In genomic region chrX:8743126-8743732, GRCh38 we compare ENCODE assay signal across 9 cellular contexts. TPM values are rescaled to one million over a fixed set of nuclear protein-coding genes. Genes with fewer than 3 reads are reported as not detected.
A peak's percentile ranks its signal among the peaks of the same experiment; 100 is the strongest.
DNase-seq lines count a peak whose midpoint lies in the region; ATAC-seq and TF ChIP-seq lines count a peak whose summit lies in the region.
"Had no signal": no experiment of that assay in that cellular context is flagged by ENCODE, and none has a peak within 500 bp of the region (broad histone marks: within the 10 kb centered on the region; RNA-seq: fewer than 3 reads in every experiment).

No MANE protein-coding gene starts in this region.

- H3K9me3 Mint-ChIP-seq in naive thymus-derived CD8-positive, alpha-beta T cell = no peaks in the 10 kb centered on the region

- ATAC-seq in naive thymus-derived CD8-positive, alpha-beta T cell = no peak
- no peak for ATAC-seq in HG03378 (IDR thresholded peaks at IDR 0.05; ENCODE audit: unreplicated experiment)

- H3K27me3 ChIP-seq in colonic mucosa (no peaks in the 10 kb centered on the region), thyroid gland (no peaks in the 10 kb centered on the region)

- intact Hi-C loops in colonic mucosa (cut with DNase I) (loop anchor here (2.0 to 10.0 kb wide), 2 partner anchors 74 to 962 kb away; no protein-coding TSS in a partner anchor), thyroid gland (cut with DNase I) (no loop called here)

- in situ Hi-C loops in KBM-7 (cut with MboI; ENCODE audit: low pct_unique_long_range_greater_than_20kb, low sequenced_read_pairs) = no loop called here

- H3K27ac ChIP-seq in colonic mucosa = no peak overlapping the region
- no peak overlapping the region for H3K27ac ChIP-seq in thyroid gland

- H3K4me3 ChIP-seq in colonic mucosa (no peak overlapping the region), thyroid gland (replicated peaks in 1 of 3) (no peak overlapping the region)

- H3K4me3 Mint-ChIP-seq in naive thymus-derived CD8-positive, alpha-beta T cell = no peak overlapping the region

- H3K9me3 ChIP-seq in colonic mucosa = no peaks in the 10 kb centered on the region
- no peaks in the 10 kb centered on the region for H3K9me3 ChIP-seq in thyroid gland

- DNase-seq in NCI-H526 (lab: John Stamatoyannopoulos, UW) = peak; percentile 33 to 67
- no peak for DNase-seq in NCI-H526 treated with DMSO at 0.1 percent for 48 hours (lab: John Stamatoyannopoulos, UW)
- DNase-seq in KBM-7 = peak; percentile 65
- peak; percentile 28 for DNase-seq in activated CD4-positive, alpha-beta T cell treated with anti-CD3 and anti-CD28 coated beads for 1 hour
- peak; percentile 68 for DNase-seq in colonic mucosa
- DNase-seq in naive thymus-derived CD8-positive, alpha-beta T cell = peak; percentile 13 to 75 (median 52)
- peak; percentile 38 to 45 for DNase-seq in thyroid gland

- TF ChIP-seq CTCF in colonic mucosa (IDR thresholded peaks at IDR 0.05) (peak; percentile 75), thyroid gland (IDR thresholded peaks at IDR 0.05) (peak; percentile 12 to 59 (median 46))

- H3K27me3 Mint-ChIP-seq in naive thymus-derived CD8-positive, alpha-beta T cell = peaks cover 0 to 18% (median 5%) of the 10 kb centered on the region in 5 donors

- H3K36me3 ChIP-seq in colonic mucosa = no peaks in the 10 kb centered on the region
- no peaks in the 10 kb centered on the region for H3K36me3 ChIP-seq in thyroid gland

- no peaks in the 10 kb centered on the region for H3K4me1 Mint-ChIP-seq in naive thymus-derived CD8-positive, alpha-beta T cell

- no peak for TF ChIP-seq POLR2A in thyroid gland (IDR thresholded peaks at IDR 0.05)

- H3K9ac ChIP-seq in colonic mucosa (ENCODE audit: low read depth in 2 of 2, low read length in 2 of 2) = no peak overlapping the region

- POLR2A ChIA-PET in naive thymus-derived CD8-positive, alpha-beta T cell (lab: Charles Lee) = no interaction called here

- H3K4me1 ChIP-seq in colonic mucosa (no peaks in the 10 kb centered on the region), thyroid gland (no peaks in the 10 kb centered on the region)

- no peaks in the 10 kb centered on the region for H3K36me3 Mint-ChIP-seq in naive thymus-derived CD8-positive, alpha-beta T cell

- WGBS in thyroid gland, 2 donors = 71 to 77% methylated on average over 11 of the region's 11 CpGs

- H3K27ac Mint-ChIP-seq in naive thymus-derived CD8-positive, alpha-beta T cell = no peak overlapping the region

RNA-seq across cellular contexts. Expression of gene ANOS1, which starts 11.3 kb away (rescaled TPM):
- total RNA-seq in colonic mucosa (under 1 TPM; 0.24 to 0.52 TPM), thyroid gland (10 to 100 TPM; 19.3 to 57.3 (median 32.0) TPM)
- not detected for total RNA-seq in naive thymus-derived CD8-positive, alpha-beta T cell
- polyA plus RNA-seq in naive thymus-derived CD8-positive, alpha-beta T cell = not detected

RNA-seq across cellular contexts. Expression of gene FAM9A, which starts 58.0 kb away (rescaled TPM):
- total RNA-seq in colonic mucosa = not detected
- not detected for total RNA-seq in naive thymus-derived CD8-positive, alpha-beta T cell
- polyA plus RNA-seq in naive thymus-derived CD8-positive, alpha-beta T cell = not detected
- not detected for total RNA-seq in thyroid gland
- polyA plus RNA-seq: esophagus had no signal

Comparison
In these comparisons a context has a peak if more than half of its experiments do, and no peak if none do; other contexts are left out.
1. RNA of gene ANOS1, which starts 11.3 kb away (total RNA-seq): 19.3 to 57.3 TPM in thyroid gland; 0.24 to 0.52 TPM in colonic mucosa and not detected in naive thymus-derived CD8-positive, alpha-beta T cell; every median in the first group is over 10 times any median in the second.